ENCODE assay signal across 10 cellular contexts in the genomic region with DNA sequence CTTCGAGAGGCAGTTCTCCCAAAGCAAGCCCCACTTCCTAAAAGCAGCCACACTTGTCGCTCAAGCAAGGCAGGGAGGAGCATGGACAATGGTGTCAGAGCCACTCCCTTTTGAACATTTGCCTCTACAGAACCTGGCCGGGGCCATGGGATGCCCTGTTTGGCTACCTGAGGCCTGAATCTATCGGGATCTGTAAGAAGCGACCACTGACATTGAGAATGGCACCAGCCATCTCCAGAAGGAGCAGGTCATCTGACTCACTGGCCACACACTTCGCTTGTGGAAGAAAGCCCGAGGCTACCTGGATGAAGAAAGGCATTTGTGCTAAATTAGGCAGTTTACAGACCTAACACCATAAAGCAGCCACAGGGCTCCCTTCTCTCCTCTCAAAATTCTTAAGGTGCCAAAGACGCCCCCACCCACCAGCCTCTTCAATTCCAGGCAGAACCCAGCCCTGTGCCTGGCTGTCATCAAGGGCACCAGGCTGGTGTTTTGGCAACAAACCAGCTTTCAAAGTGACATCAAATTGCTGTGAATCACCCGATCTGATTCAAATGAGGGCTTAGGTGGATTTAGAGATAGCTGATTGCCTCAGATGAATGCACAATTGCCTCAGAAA.
A peak's percentile ranks its signal among the peaks of the same experiment; 100 is the strongest.
DNase-seq lines count a peak whose midpoint lies in the region; ATAC-seq and TF ChIP-seq lines count a peak whose summit lies in the region.
"Had no signal": no experiment of that assay in that cellular context is flagged by ENCODE, and none has a peak within 500 bp of the region (broad histone marks: within the 10 kb centered on the region; RNA-seq: fewer than 3 reads in every experiment).

No MANE protein-coding gene starts in this region.

- H2AFZ ChIP-seq in GM23338 = peak overlapping the region; percentile 47

- peaks cover 14% of the 10 kb centered on the region for H3K4me1 ChIP-seq in GM23338 (ENCODE audit: insufficient read depth)
- peaks cover 22 to 31% of the 10 kb centered on the region in 2 donors for H3K4me1 ChIP-seq in breast epithelium
- H3K4me1 ChIP-seq in ovary (ENCODE audit: insufficient read depth) = peaks cover 24% of the 10 kb centered on the region

- H3K4me3 Mint-ChIP-seq in GM23338 = no peak overlapping the region
- no peak overlapping the region for H3K4me3 Mint-ChIP-seq in osteocyte (ENCODE audit: unreplicated experiment)
- H3K4me3 Mint-ChIP-seq: stimulated activated naive B cell treated with anti-CD40 and anti-IgM and Interleukin-4, amounts not matched to agents 10 μg/mL and 1 μg/mL and 100 μg/mL, for 72 hours had no signal

- H4K20me1 ChIP-seq in GM23338 (replicated peaks; ENCODE audit: insufficient read depth) = no peaks in the 10 kb centered on the region

- TF ChIP-seq CTCF in GM23338 (conservative IDR thresholded peaks at IDR 0.05; ENCODE audit: low read depth in 2 of 2) (no peak), breast epithelium (IDR thresholded peaks at IDR 0.05) (no peak), osteocyte (IDR thresholded peaks at IDR 0.05) (no peak), ovary (IDR thresholded peaks at IDR 0.05) (no peak)

- H3K27ac Mint-ChIP-seq in GM23338 (no peak overlapping the region), osteocyte (ENCODE audit: unreplicated experiment) (no peak overlapping the region)
- H3K27ac Mint-ChIP-seq: stimulated activated naive B cell treated with anti-CD40 and anti-IgM and Interleukin-4, amounts not matched to agents 10 μg/mL and 1 μg/mL and 100 μg/mL, for 72 hours had no signal

- H3K9me3 ChIP-seq in breast epithelium = no peaks in the 10 kb centered on the region
- no peaks in the 10 kb centered on the region for H3K9me3 ChIP-seq in ovary

- H3K36me3 Mint-ChIP-seq in GM23338 (ENCODE audit: low read depth) (no peaks in the 10 kb centered on the region), osteocyte (ENCODE audit: unreplicated experiment) (no peaks in the 10 kb centered on the region)
- H3K36me3 Mint-ChIP-seq: stimulated activated naive B cell treated with anti-CD40 and anti-IgM and Interleukin-4, amounts not matched to agents 10 μg/mL and 1 μg/mL and 100 μg/mL, for 72 hours had no signal

- H3K27me3 ChIP-seq in GM23338 (ENCODE audit: insufficient read depth) = peaks cover 9% of the 10 kb centered on the region; the same call in 1 of the 2 replicates
- no peaks in the 10 kb centered on the region for H3K27me3 ChIP-seq in breast epithelium
- H3K27me3 ChIP-seq in ovary = no peaks in the 10 kb centered on the region

- TF ChIP-seq POLR2A in breast epithelium (IDR thresholded peaks at IDR 0.05) = no peak
- TF ChIP-seq POLR2A in ovary (IDR thresholded peaks at IDR 0.05) = no peak

- WGBS in ovary, 3 donors = 91 to 94% (median 93%) methylated on average over 9 of the region's 9 CpGs

- H3K4me3 ChIP-seq in GM23338 = no peak overlapping the region
- H3K4me3 ChIP-seq in breast epithelium = no peak overlapping the region
- no peak overlapping the region for H3K4me3 ChIP-seq in ovary

- H3K36me3 ChIP-seq in GM23338 (ENCODE audit: insufficient read depth) (no peaks in the 10 kb centered on the region), breast epithelium (no peaks in the 10 kb centered on the region), ovary (no peaks in the 10 kb centered on the region)

- no peak overlapping the region for H3K4me2 ChIP-seq in GM23338

- peak; percentile 61 for DNase-seq in DMS53 (lab: John Stamatoyannopoulos, UW)
- no peak for DNase-seq in DMS53 treated with DMSO at 0.1 percent for 48 hours (lab: John Stamatoyannopoulos, UW; ENCODE audit: unreplicated experiment)
- DNase-seq in GM23338 (ENCODE audit: low spot score) = no peak
- DNase-seq in breast epithelium (ENCODE audit: low spot score in 2 of 2) = peak in 1 of 2 donors; percentile 56
- DNase-seq in osteocyte (ENCODE audit: extremely low spot score, unreplicated experiment) = peak; percentile 48
- DNase-seq in mucosa of gallbladder (ENCODE audit: low spot score) = no peak
- no peak for DNase-seq in cerebellum (ENCODE audit: low spot score)
- DNase-seq in ovary = no peak
- DNase-seq: NCI-H2227 treated with DMSO at 0.1 percent for 48 hours; stimulated activated naive B cell treated with anti-CD40 and anti-IgM and Interleukin-4, amounts not matched to agents 10 μg/mL and 1 μg/mL and 100 μg/mL, for 72 hours had no signal

- H3K9me2 ChIP-seq in GM23338 (ENCODE audit: insufficient read depth) = no peaks in the 10 kb centered on the region; the same call in 1 of the 2 replicates

- H3K79me2 ChIP-seq in GM23338 (replicated peaks; ENCODE audit: insufficient read depth) = no peaks in the 10 kb centered on the region

- H3K9me3 Mint-ChIP-seq in GM23338 (no peaks in the 10 kb centered on the region), osteocyte (ENCODE audit: unreplicated experiment) (no peaks in the 10 kb centered on the region)
- H3K9me3 Mint-ChIP-seq: stimulated activated naive B cell treated with anti-CD40 and anti-IgM and Interleukin-4, amounts not matched to agents 10 μg/mL and 1 μg/mL and 100 μg/mL, for 72 hours had no signal

- H3F3A ChIP-seq in GM23338 (replicated peaks; ENCODE audit: low read depth) = peaks cover 9% of the 10 kb centered on the region

- TF ChIP-seq EP300 in ovary (IDR thresholded peaks at IDR 0.05) = no peak

- no peak for ATAC-seq in GM23338

- H3K27ac ChIP-seq in GM23338 (ENCODE audit: low read depth) = no peak overlapping the region
- H3K27ac ChIP-seq in breast epithelium = peak overlapping the region; percentile 87 to 90
- H3K27ac ChIP-seq in ovary = peak overlapping the region in 1 of 2 donors; percentile 21

- H3K4me1 Mint-ChIP-seq in GM23338 (peaks cover 14% of the 10 kb centered on the region), osteocyte (ENCODE audit: unreplicated experiment) (peaks cover 25% of the 10 kb centered on the region)

- peaks cover 7% of the 10 kb centered on the region for H3K27me3 Mint-ChIP-seq in GM23338 (ENCODE audit: insufficient read depth, low read depth, poor library complexity)
- H3K27me3 Mint-ChIP-seq in osteocyte (ENCODE audit: unreplicated experiment) = no peaks in the 10 kb centered on the region

- intact Hi-C loops in breast epithelium (cut with DNase I; ENCODE audit: low total_unique reads) (no loop called here), ovary (cut with DNase I) (loop anchor here in 3 of 4 donors (5.0 to 10.0 kb wide), 4 partner anchors 86 to 214 kb away; a partner anchor contains a TSS)

TF ChIP-seq in GM23338, 12 proteins besides CTCF, POLR2A, EP300 and RAD21 (continues in another document):
- TF ChIP-seq CREB1 (CRISPR knock-in tag; IDR thresholded peaks at IDR 0.05; ENCODE audit: low read depth) (no peak), EZH2phosphoT487 (IDR thresholded peaks at IDR 0.05; ENCODE audit: unreplicated experiment) (no peak), STAT1 (IDR thresholded peaks at IDR 0.05; ENCODE audit: unreplicated experiment) (no peak)

Comparison
In these comparisons a context has a peak if more than half of its experiments do, and no peak if none do; other contexts are left out.
1. DNase-seq: peak in DMS53 (single experiment) and osteocyte (single experiment); none in DMS53 treated with DMSO at 0.1 percent for 48 hours (single experiment), GM23338 (single experiment), mucosa of gallbladder (single experiment), cerebellum (single experiment) and ovary (0 of 5).